In genomic region chr11:124320097-124320496, GRCh38 we compare ENCODE assay signal across 9 cellular contexts. TPM values are rescaled to one million over a fixed set of nuclear protein-coding genes. Genes with fewer than 3 reads are reported as not detected.
"Had no signal": no experiment of that assay in that cellular context is flagged by ENCODE, and none has a peak within 500 bp of the region (broad histone marks: within the 10 kb centered on the region; RNA-seq: fewer than 3 reads in every experiment).

A gene with protein sequence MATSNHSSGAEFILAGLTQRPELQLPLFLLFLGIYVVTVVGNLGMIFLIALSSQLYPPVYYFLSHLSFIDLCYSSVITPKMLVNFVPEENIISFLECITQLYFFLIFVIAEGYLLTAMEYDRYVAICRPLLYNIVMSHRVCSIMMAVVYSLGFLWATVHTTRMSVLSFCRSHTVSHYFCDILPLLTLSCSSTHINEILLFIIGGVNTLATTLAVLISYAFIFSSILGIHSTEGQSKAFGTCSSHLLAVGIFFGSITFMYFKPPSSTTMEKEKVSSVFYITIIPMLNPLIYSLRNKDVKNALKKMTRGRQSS (minus strand): TSS chr11:124320197. CDS start chr11:124320197, 0 bp downstream.

- H3K27ac Mint-ChIP-seq: IgD-negative memory B cell had no signal

- H3K9ac ChIP-seq: KMS-11 had no signal

- H3K4me3 Mint-ChIP-seq: IgD-negative memory B cell had no signal

- DNase-seq: Karpas-422, KG1 had no signal

- ATAC-seq: HepG2, K562 had no signal

- H3K27ac ChIP-seq: HL-60, KMS-11 had no signal

- H3K4me2 ChIP-seq: KMS-11 had no signal

- H3K36me3 Mint-ChIP-seq: IgD-negative memory B cell had no signal

- H3K4me3 ChIP-seq: K562 had no signal

RNA-seq across cellular contexts. Expression of the gene that starts here (rescaled TPM):
- total RNA-seq: HepG2, HT-29, HT1080, K562 had no signal
- polyA plus RNA-seq: HepG2, IgD-negative memory B cell had no signal
